ENCODE assay signal across 8 cellular contexts in genomic region chr16:3023415-3023668, GRCh38. TPM values are rescaled to one million over a fixed set of nuclear protein-coding genes. Genes with fewer than 3 reads are reported as not detected.
DNase-seq lines count a peak whose midpoint lies in the region; ATAC-seq and TF ChIP-seq lines count a peak whose summit lies in the region.

No MANE protein-coding gene starts in this region.

- peaks cover 38% of the 10 kb centered on the region for H3K4me1 ChIP-seq in OCI-LY7 (ENCODE audit: insufficient read depth, low read length, poor library complexity, severe bottlenecking)
- peaks cover 0 to 21% of the 10 kb centered on the region in 2 donors for H3K4me1 ChIP-seq in lung (ENCODE audit: control insufficient read depth in 2 of 2, insufficient read depth in 2 of 2, low read length in 2 of 2)
- H3K4me1 ChIP-seq in thoracic aorta (ENCODE audit: control insufficient read depth in 1 of 2, low read depth in 2 of 2): peaks cover 0 to 39% of the 10 kb centered on the region in 2 donors

- peak overlapping the region; percentile 83 for H3K4me3 Mint-ChIP-seq in activated CD4-positive, alpha-beta T cell treated with anti-CD3 and anti-CD28 coated beads, Interleukin-2, amount 10 ng/mL, durations not matched to agents 24 days and 14 days

- TF ChIP-seq CTCF in OCI-LY7 (conservative IDR thresholded peaks at IDR 0.05; ENCODE audit: low read length) (no peak), cardiac fibroblast (IDR thresholded peaks at IDR 0.05; ENCODE audit: low read depth, low read length) (no peak), lung (IDR thresholded peaks at IDR 0.05; ENCODE audit: control extremely low read depth, extremely low read depth) (no peak), thoracic aorta (IDR thresholded peaks at IDR 0.05) (no peak)

- no peaks in the 10 kb centered on the region for H3K9me3 Mint-ChIP-seq in activated CD4-positive, alpha-beta T cell treated with anti-CD3 and anti-CD28 coated beads, Interleukin-2, amount 10 ng/mL, durations not matched to agents 24 days and 14 days

- BruUV-seq in OCI-LY7 (replicated peaks; lab: Mats Ljungman, UMichigan): no TSS peak

- no peaks in the 10 kb centered on the region for H3K9me2 ChIP-seq in OCI-LY7 (ENCODE audit: insufficient read depth, low read length)

- POLR2A ChIA-PET in OCI-LY7 (lab: Charles Lee): interaction anchor here (0.5 to 1.2 kb wide), 2 partner anchors 51 to 112 kb away, joined by 3 to 4 read pairs; partner anchors contain the start of gene ZNF213

- peak overlapping the region; percentile 67 for H3K27ac ChIP-seq in OCI-LY7 (ENCODE audit: low read depth, low read length, poor library complexity, severe bottlenecking)
- peak overlapping the region; percentile 92 to 96 for H3K27ac ChIP-seq in lung (ENCODE audit: low read depth in 1 of 2, low read length in 1 of 2)
- H3K27ac ChIP-seq in thoracic aorta: peak overlapping the region; percentile 94 to 100

- WGBS in lung, 2 donors: 32 to 36% methylated on average over 6 of the region's 6 CpGs

- no peaks in the 10 kb centered on the region for H3K27me3 ChIP-seq in lung (ENCODE audit: control insufficient read depth, insufficient read depth)
- no peaks in the 10 kb centered on the region for H3K27me3 ChIP-seq in thoracic aorta (replicated peaks; ENCODE audit: insufficient read depth)

- no peaks in the 10 kb centered on the region for H3K9me3 ChIP-seq in OCI-LY7 (ENCODE audit: low read length)
- H3K9me3 ChIP-seq in lung (ENCODE audit: control insufficient read depth in 2 of 2, insufficient read depth in 1 of 2, low read length in 1 of 2): no peaks in the 10 kb centered on the region
- no peaks in the 10 kb centered on the region for H3K9me3 ChIP-seq in thoracic aorta

- ATAC-seq in lung (ENCODE audit: insufficient read depth, low FRiP score): no peak
- ATAC-seq in thoracic aorta (ENCODE audit: insufficient number of reproducible peaks, low FRiP score, low read depth): no peak
- ATAC-seq in HG03520 (IDR thresholded peaks at IDR 0.05; ENCODE audit: unreplicated experiment): no peak
- ATAC-seq in GM18517 (IDR thresholded peaks at IDR 0.05; ENCODE audit: unreplicated experiment): no peak

- H3K4me3 ChIP-seq in OCI-LY7 (ENCODE audit: low read depth, low read length, poor library complexity, severe bottlenecking) (peak overlapping the region; percentile 72), cardiac fibroblast (replicated peaks in 1 of 2; ENCODE audit: low read depth in 2 of 2, low read length in 2 of 2) (peak overlapping the region; percentile 69 to 77), lung (peak overlapping the region; percentile 53), thoracic aorta (peak overlapping the region; percentile 98)

- no peaks in the 10 kb centered on the region for H4K20me1 ChIP-seq in OCI-LY7 (ENCODE audit: insufficient read depth, low read length)

- peaks cover 19% of the 10 kb centered on the region for H3K36me3 Mint-ChIP-seq in activated CD4-positive, alpha-beta T cell treated with anti-CD3 and anti-CD28 coated beads, Interleukin-2, amount 10 ng/mL, durations not matched to agents 24 days and 14 days (ENCODE audit: low read depth)

- CTCF ChIA-PET in OCI-LY7 (lab: Charles Lee; ENCODE audit: unreplicated experiment): no interaction called here

- peak overlapping the region; percentile 92 for H3K4me2 ChIP-seq in OCI-LY7 (ENCODE audit: low read length)

- no peak for DNase-seq in activated CD4-positive, alpha-beta T cell treated with anti-CD3 and anti-CD28 coated beads, Interleukin-2, amount 10 ng/mL, durations not matched to agents 24 days and 14 days
- DNase-seq in activated CD4-positive, alpha-beta T cell treated with anti-CD3 and anti-CD28 coated beads, Interleukin-2, amount 50 U/mL, for 1 hour: no peak
- no peak for DNase-seq in OCI-LY7 (ENCODE audit: low spot score)
- peak; percentile 73 to 82 for DNase-seq in cardiac fibroblast (ENCODE audit: low read depth in 2 of 2)
- DNase-seq in lung (ENCODE audit: low spot score): no peak
- peak; percentile 48 for DNase-seq in thoracic aorta (ENCODE audit: low spot score)

- no peaks in the 10 kb centered on the region for H3K79me2 ChIP-seq in OCI-LY7 (ENCODE audit: insufficient read depth, low read depth, low read length)

- H3K36me3 ChIP-seq in OCI-LY7 (ENCODE audit: insufficient read depth, low read length): peaks cover 16% of the 10 kb centered on the region
- H3K36me3 ChIP-seq in lung (ENCODE audit: control insufficient read depth in 2 of 2, insufficient read depth in 2 of 2, low read length in 2 of 2): peaks cover 0 to 21% of the 10 kb centered on the region in 2 donors
- H3K36me3 ChIP-seq in thoracic aorta: peaks cover 12% of the 10 kb centered on the region

- intact Hi-C loops in activated CD4-positive, alpha-beta T cell treated with anti-CD3 and anti-CD28 coated beads, Interleukin-2, amount 10 ng/mL, durations not matched to agents 24 days and 14 days (cut with micrococcal nuclease): loop anchor here (10.0 kb wide), 1 partner anchor 261 kb away; the partner anchor contains the start of gene ZNF263
- intact Hi-C loops in OCI-LY7 (cut with micrococcal nuclease; ENCODE audit: unreplicated experiment): no loop called here

- H3K4me1 Mint-ChIP-seq in activated CD4-positive, alpha-beta T cell treated with anti-CD3 and anti-CD28 coated beads, Interleukin-2, amount 10 ng/mL, durations not matched to agents 24 days and 14 days: peaks cover 40% of the 10 kb centered on the region

- peak overlapping the region; percentile 61; the same call in 1 of the 2 replicates for H2AFZ ChIP-seq in OCI-LY7 (ENCODE audit: low read length)

- peak overlapping the region; percentile 95 for H3K27ac Mint-ChIP-seq in activated CD4-positive, alpha-beta T cell treated with anti-CD3 and anti-CD28 coated beads, Interleukin-2, amount 10 ng/mL, durations not matched to agents 24 days and 14 days

- peaks cover 5% of the 10 kb centered on the region for H3K27me3 Mint-ChIP-seq in activated CD4-positive, alpha-beta T cell treated with anti-CD3 and anti-CD28 coated beads, Interleukin-2, amount 10 ng/mL, durations not matched to agents 24 days and 14 days

RNA-seq across cellular contexts. Expression of gene HCFC1R1, which starts 0.4 kb away (rescaled TPM):
- 29.4 TPM in 2 replicates for total RNA-seq in activated CD4-positive, alpha-beta T cell treated with anti-CD3 and anti-CD28 coated beads, Interleukin-2, amount 10 ng/mL, durations not matched to agents 24 days and 14 days
- total RNA-seq in OCI-LY7 (2014; rRNA removed; shearing (Covaris generic)): 17.1 and 29.1 TPM in 2 replicates
- total RNA-seq in OCI-LY7 (2022) (32.2 and 39.4 TPM in 2 replicates), lung (10 to 100 TPM; 10.9 to 51.1 TPM), thoracic aorta (100 to 1,000 TPM in 1 of 2 donors, 10 to 100 TPM in 1; 19.9 to 120 TPM)
- 100 to 1,000 TPM in 1 of 2 donors, 10 to 100 TPM in 1; 40.4 to 138 TPM for polyA plus RNA-seq in lung

RNA-seq across cellular contexts. Expression of gene THOC6, which starts 0.5 kb away (rescaled TPM):
- total RNA-seq in activated CD4-positive, alpha-beta T cell treated with anti-CD3 and anti-CD28 coated beads, Interleukin-2, amount 10 ng/mL, durations not matched to agents 24 days and 14 days: 55.3 and 57.0 TPM in 2 replicates
- 33.7 and 36.0 TPM in 2 replicates for total RNA-seq in OCI-LY7 (2014; rRNA removed; shearing (Covaris generic))
- total RNA-seq in OCI-LY7 (2022) (26.3 and 33.6 TPM in 2 replicates), lung (10 to 100 TPM; 12.7 to 39.9 TPM), thoracic aorta (10 to 100 TPM; 19.0 to 24.7 TPM)
- polyA plus RNA-seq in lung: 10 to 100 TPM; 40.0 to 58.3 TPM

RNA-seq across cellular contexts. Expression of gene TNFRSF12A, which starts 3.2 kb away (rescaled TPM):
- 7.3 TPM in 2 replicates for total RNA-seq in activated CD4-positive, alpha-beta T cell treated with anti-CD3 and anti-CD28 coated beads, Interleukin-2, amount 10 ng/mL, durations not matched to agents 24 days and 14 days
- 4.1 and 4.9 TPM in 2 replicates for total RNA-seq in OCI-LY7 (2014; rRNA removed; shearing (Covaris generic))
- total RNA-seq in OCI-LY7 (2022): 1.3 and 1.9 TPM in 2 replicates
- total RNA-seq in lung: 100 to 1,000 TPM in 1 of 2 donors, 10 to 100 TPM in 1; 19.1 to 107 TPM
- 100 to 1,000 TPM; 132 to 192 TPM for polyA plus RNA-seq in lung
- total RNA-seq in thoracic aorta: 100 to 1,000 TPM; 274 to 461 TPM

RNA-seq across cellular contexts. Expression of gene CLDN6, which starts 5.4 kb away (rescaled TPM):
- total RNA-seq in activated CD4-positive, alpha-beta T cell treated with anti-CD3 and anti-CD28 coated beads, Interleukin-2, amount 10 ng/mL, durations not matched to agents 24 days and 14 days: not detected in 2 replicates
- not detected in 2 replicates for total RNA-seq in OCI-LY7 (2014; rRNA removed; shearing (Covaris generic))
- total RNA-seq in OCI-LY7 (2022): not detected in 2 replicates
- 1 to 10 TPM in 1 of 2 donors, under 1 TPM in 1; 0.92 to 7.1 TPM for total RNA-seq in lung
- under 1 TPM in 1 of 2 donors, not detected in 1; 0.10 TPM for polyA plus RNA-seq in lung
- not detected for total RNA-seq in thoracic aorta

RNA-seq across cellular contexts. Expression of gene CLDN9, which starts 10.6 kb away (rescaled TPM):
- not detected in 2 replicates for total RNA-seq in activated CD4-positive, alpha-beta T cell treated with anti-CD3 and anti-CD28 coated beads, Interleukin-2, amount 10 ng/mL, durations not matched to agents 24 days and 14 days
- 0.44 TPM in 1 of 2 replicates, not detected in the other for total RNA-seq in OCI-LY7 (2014; rRNA removed; shearing (Covaris generic))
- total RNA-seq in OCI-LY7 (2022): 0.42 and 0.59 TPM in 2 replicates
- 1 to 10 TPM; 1.5 to 5.3 TPM for total RNA-seq in lung
- under 1 TPM; 0.91 to 0.98 TPM for polyA plus RNA-seq in lung
- 1 to 10 TPM in 1 of 2 donors, not detected in 1; 1.5 TPM for total RNA-seq in thoracic aorta

Comparison
In these comparisons a context has a peak if more than half of its experiments do, and no peak if none do; other contexts are left out.
1. DNase-seq: peak in cardiac fibroblast (2 of 2) and thoracic aorta (single experiment); none in activated CD4-positive, alpha-beta T cell treated with anti-CD3 and anti-CD28 coated beads, Interleukin-2, amount 10 ng/mL, durations not matched to agents 24 days and 14 days (single experiment), activated CD4-positive, alpha-beta T cell treated with anti-CD3 and anti-CD28 coated beads, Interleukin-2, amount 50 U/mL, for 1 hour (single experiment), OCI-LY7 (single experiment) and lung (single experiment).
2. Peak in every context shown above with its lines, with median percentiles within 50 percentile points of each other: H3K27ac ChIP-seq and H3K4me3 ChIP-seq.